ENCODE assay signal across 28 cellular contexts in genomic region chr4:181234951-181235350, GRCh38.
"Had no signal": no experiment of that assay in that cellular context is flagged by ENCODE, and none has a peak within 500 bp of the region (broad histone marks: within the 10 kb centered on the region; RNA-seq: fewer than 3 reads in every experiment).

No MANE protein-coding gene starts in this region.

- DNase-seq: activated B cell treated with CpG ODN at 0.5 μM for 24 hours; activated CD4-positive, alpha-beta T cell treated with anti-CD3 and anti-CD28 coated beads for 48 hours; activated CD4-positive, alpha-beta T cell treated with anti-CD3 and anti-CD28 coated beads, Interleukin-2, amount 50 U/mL, for 1 hour; activated CD4-positive, alpha-beta T cell treated with anti-CD3 and anti-CD28 coated beads, Interleukin-2, amount 50 U/mL, for 48 hours; activated CD8-positive, alpha-beta memory T cell treated with anti-CD3 and anti-CD28 coated beads for 24 hours; activated CD8-positive, alpha-beta T cell treated with anti-CD3 and anti-CD28 coated beads for 36 hours; activated effector memory CD4-positive, alpha-beta T cell treated with anti-CD3 and anti-CD28 coated beads, Interleukin-2, amount 50 U/mL, for 16 hours; activated naive CD4-positive, alpha-beta T cell treated with anti-CD3 and anti-CD28 coated beads for 36 hours; activated naive CD8-positive, alpha-beta T cell treated with anti-CD3 and anti-CD28 coated beads for 36 hours; activated naive CD8-positive, alpha-beta T cell treated with anti-CD3 and anti-CD28 coated beads, Interleukin-2, amount 50 U/mL, for 24 hours; activated T-cell treated with anti-CD3 and anti-CD28 coated beads, Interleukin-2, amount 50 U/mL, for 1 hour; activated T-cell treated with anti-CD3 and anti-CD28 coated beads, Interleukin-2, amount 50 U/mL, for 48 hours; adrenal gland; amygdala; aorta; body of pancreas; caudate nucleus; cortex of kidney; dermis blood vessel endothelial cell; effector CD4-positive, alpha-beta T cell; effector memory CD8-positive, alpha-beta T cell; erythroblast; foreskin keratinocyte; gastrocnemius medialis; T-helper 1 cell; T-helper 17 cell; T1000; WERI-Rb-1 had no signal
